8 cellular contexts compared by ENCODE assay signal in genomic region chr7:90402785-90403173, GRCh38. TPM values are rescaled to one million over a fixed set of nuclear protein-coding genes. Genes with fewer than 3 reads are reported as not detected.
DNase-seq lines count a peak whose midpoint lies in the region; ATAC-seq, FAIRE-seq and TF ChIP-seq lines count a peak whose summit lies in the region.

No MANE protein-coding gene starts in this region.

- peak overlapping the region; percentile 87 for H3K27ac ChIP-seq in VCaP
- peak overlapping the region in 1 of 2 donors; percentile 16 for H3K27ac ChIP-seq in small intestine (ENCODE audit: low read depth in 1 of 2, low read length in 1 of 2)

- H3K36me3 Mint-ChIP-seq in glutamatergic neuron (ENCODE audit: unreplicated experiment): no peaks in the 10 kb centered on the region

- H3K4me1 ChIP-seq in small intestine (ENCODE audit: control insufficient read depth in 2 of 2, insufficient read depth in 1 of 2, low read depth in 1 of 2, low read length in 1 of 2): no peaks in the 10 kb centered on the region

- 7 to 30% (median 23%) methylated on average over 1 of the region's 1 CpG for WGBS in small intestine, 3 donors

- no peaks in the 10 kb centered on the region for H3K4me1 Mint-ChIP-seq in glutamatergic neuron (ENCODE audit: low read depth, unreplicated experiment)

- TF ChIP-seq CTCF in VCaP (conservative IDR thresholded peaks at IDR 0.05) (no peak), glutamatergic neuron (IDR thresholded peaks at IDR 0.05; ENCODE audit: partially characterized antibody, unreplicated experiment) (no peak)

- peaks cover 3% of the 10 kb centered on the region for H3K9me3 Mint-ChIP-seq in glutamatergic neuron (ENCODE audit: unreplicated experiment)

- H3K9me3 ChIP-seq in small intestine (ENCODE audit: control insufficient read depth, low read depth): no peaks in the 10 kb centered on the region

- H3K27ac Mint-ChIP-seq in glutamatergic neuron (ENCODE audit: unreplicated experiment): peak overlapping the region; percentile 97

- FAIRE-seq in small intestine (lab: Jason Lieb, UNC): no peak

- H3K36me3 ChIP-seq in H7 (replicated peaks; ENCODE audit: control insufficient read depth, insufficient read depth, low read length): no peaks in the 10 kb centered on the region; the same call in none of the 2 replicates
- H3K36me3 ChIP-seq in small intestine (ENCODE audit: control insufficient read depth in 2 of 2, insufficient read depth in 2 of 2, low read length in 2 of 2): peaks cover 3 to 5% of the 10 kb centered on the region in 2 donors

- ATAC-seq in HG03135 (IDR thresholded peaks at IDR 0.05; ENCODE audit: unreplicated experiment): no peak

- DNase-seq in H7 (no peak), glutamatergic neuron (no peak), small intestine (no peak), glomerular visceral epithelial cell (ENCODE audit: extremely low spot score) (no peak), NCI-H748 (lab: John Stamatoyannopoulos, UW; ENCODE audit: unreplicated experiment) (no peak)
- DNase-seq in activated CD4-positive, CD25-positive, alpha-beta regulatory T cell treated with anti-CD3 and anti-CD28 coated beads, Interleukin-2, amount 50 U/mL, for 72 hours: no peak

- H3K4me3 ChIP-seq in H7 (ENCODE audit: insufficient read depth, low read depth, low read length): peak overlapping the region; percentile 71
- peak overlapping the region; percentile 47 to 61 for H3K4me3 ChIP-seq in small intestine (ENCODE audit: low read depth in 1 of 2, low read length in 2 of 2)

- peak overlapping the region; percentile 99 for H3K4me3 Mint-ChIP-seq in glutamatergic neuron (ENCODE audit: unreplicated experiment)

- H3K27me3 Mint-ChIP-seq in glutamatergic neuron (ENCODE audit: unreplicated experiment): peaks cover 2% of the 10 kb centered on the region

- no peaks in the 10 kb centered on the region for H3K27me3 ChIP-seq in H7 (ENCODE audit: control insufficient read depth, insufficient read depth, low read length)
- no peaks in the 10 kb centered on the region for H3K27me3 ChIP-seq in small intestine (ENCODE audit: control insufficient read depth in 2 of 2, insufficient read depth in 2 of 2, low read length in 2 of 2)

RNA-seq across cellular contexts. Expression of gene CLDN12, which starts 0.5 kb away (rescaled TPM):
- total RNA-seq in H7 (2014; rRNA removed; shearing (Covaris generic)): 31.5 and 38.6 TPM in 2 replicates
- total RNA-seq in glutamatergic neuron (ENCODE audit: unreplicated experiment): 53.9 TPM
- polyA plus RNA-seq in small intestine: 10 to 100 TPM in 2 of 3 donors, 1 to 10 TPM in 1; 9.7 to 33.5 (median 10.5) TPM

RNA-seq across cellular contexts. Expression of gene GTPBP10, which starts 56.3 kb away (rescaled TPM):
- total RNA-seq in H7 (2014; rRNA removed; shearing (Covaris generic)): 12.7 and 14.6 TPM in 2 replicates
- 18.7 TPM for total RNA-seq in glutamatergic neuron (ENCODE audit: unreplicated experiment)
- polyA plus RNA-seq in small intestine: 10 to 100 TPM in 1 of 3 donors, 1 to 10 TPM in 2; 5.4 to 12.7 (median 9.5) TPM
